Comparison of ENCODE assay signal across 8 cellular contexts in genomic region chr16:83952940-83953795, GRCh38. TPM values are rescaled to one million over a fixed set of nuclear protein-coding genes. Genes with fewer than 3 reads are reported as not detected.
DNase-seq lines count a peak whose midpoint lies in the region; ATAC-seq and TF ChIP-seq lines count a peak whose summit lies in the region.

Gene OSGIN1 (plus strand): TSS chr16:83953240. CDS start chr16:83957672, 4,432 bp downstream.

- peaks cover 28% of the 10 kb centered on the region for H3K27me3 Mint-ChIP-seq in activated naive CD4-positive, alpha-beta T cell treated with anti-CD3 and anti-CD28 coated beads for 36 hours (ENCODE audit: low read depth)

- H3K27me3 ChIP-seq in KMS-11 (ENCODE audit: insufficient read depth, low read depth) (no peaks in the 10 kb centered on the region), gastroesophageal sphincter (no peaks in the 10 kb centered on the region), testis (no peaks in the 10 kb centered on the region)

- H3K4me1 ChIP-seq in KMS-11 (ENCODE audit: low read depth, poor library complexity, severe bottlenecking), result peaks cover 16% of the 10 kb centered on the region
- peaks cover 0 to 50% (median 14%) of the 10 kb centered on the region in 3 donors for H3K4me1 ChIP-seq in gastroesophageal sphincter
- peaks cover 20% of the 10 kb centered on the region for H3K4me1 ChIP-seq in testis

- peaks cover 16% of the 10 kb centered on the region for H3K4me1 Mint-ChIP-seq in activated naive CD4-positive, alpha-beta T cell treated with anti-CD3 and anti-CD28 coated beads for 36 hours (ENCODE audit: low read depth)

- H2AFZ ChIP-seq in KMS-11 (ENCODE audit: low read depth), result peak within 1 kb of the TSS; percentile 93

- CTCF ChIA-PET in activated naive CD4-positive, alpha-beta T cell treated with anti-CD3 and anti-CD28 coated beads for 36 hours (lab: Charles Lee), result interaction anchor here (0.9 to 7.6 kb wide), 6 partner anchors 24 to 203 kb away, joined by 3 to 90 read pairs (median 4); no protein-coding TSS in a partner anchor

- H3K27ac Mint-ChIP-seq in activated naive CD4-positive, alpha-beta T cell treated with anti-CD3 and anti-CD28 coated beads for 36 hours, result no peak within 1 kb of the TSS

- no peak within 1 kb of the TSS for H3K4me3 ChIP-seq in KMS-11 (IDR thresholded peaks at IDR 0.05; ENCODE audit: insufficient read depth, low read depth, low read length)
- peak within 1 kb of the TSS; percentile 56 to 71 for H3K4me3 ChIP-seq in gastroesophageal sphincter
- peak within 1 kb of the TSS; percentile 53 to 71 for H3K4me3 ChIP-seq in testis

- WGBS in gastroesophageal sphincter (ENCODE audit: low coverage in 1 of 2), 2 donors, result 1% methylated on average over 12 of the region's 30 CpGs; no CpG with 5 or more reads in 1 of the 2 donors
- 0% methylated on average over 7 to 30 of the region's 30 CpGs for WGBS in testis, 2 donors

- peak; percentile 85 for ATAC-seq in GM21723 (IDR thresholded peaks at IDR 0.05; ENCODE audit: unreplicated experiment)
- ATAC-seq in gastroesophageal sphincter, result peak; percentile 94

- H3K36me3 Mint-ChIP-seq in activated naive CD4-positive, alpha-beta T cell treated with anti-CD3 and anti-CD28 coated beads for 36 hours (ENCODE audit: low read depth), result no peaks in the 10 kb centered on the region

- H4K20me1 ChIP-seq in KMS-11 (ENCODE audit: insufficient read depth), result no peaks in the 10 kb centered on the region

- H3K9me3 Mint-ChIP-seq in activated naive CD4-positive, alpha-beta T cell treated with anti-CD3 and anti-CD28 coated beads for 36 hours, result no peaks in the 10 kb centered on the region

- peak; percentile 71 to 85 for TF ChIP-seq POLR2A in gastroesophageal sphincter (IDR thresholded peaks at IDR 0.05)
- TF ChIP-seq POLR2A in testis (IDR thresholded peaks at IDR 0.05), result peak; percentile 39

- peak within 1 kb of the TSS; percentile 75; the same call in 1 of the 2 replicates for H3K9ac ChIP-seq in KMS-11

- peak; percentile 77 for DNase-seq in DMS53 treated with DMSO at 0.1 percent for 48 hours (lab: John Stamatoyannopoulos, UW; ENCODE audit: unreplicated experiment)
- peak; percentile 84 for DNase-seq in SHP77 treated with DMSO at 0.1 percent for 48 hours (lab: John Stamatoyannopoulos, UW)
- peak; percentile 95 for DNase-seq in activated naive CD4-positive, alpha-beta T cell treated with anti-CD3 and anti-CD28 coated beads for 36 hours
- DNase-seq in nucleus accumbens (lab: John Stamatoyannopoulos, UW), result peak in 55 of 56 donors; percentile 14 to 96 (median 72)
- DNase-seq in testis, result peak; percentile 97

- intact Hi-C loops in activated naive CD4-positive, alpha-beta T cell treated with anti-CD3 and anti-CD28 coated beads for 36 hours (cut with micrococcal nuclease), result loop anchor here (1.0 to 10.0 kb wide), 4 partner anchors 27 to 782 kb away; partner anchors contain the start of gene MLYCD
- intact Hi-C loops in testis (cut with DNase I; ENCODE audit: low total_unique reads), result no loop called here

- TF ChIP-seq CTCF in KMS-11 (conservative IDR thresholded peaks at IDR 0.05; ENCODE audit: low read depth, low read length), result no peak
- TF ChIP-seq CTCF in gastroesophageal sphincter (IDR thresholded peaks at IDR 0.05), result peak in 1 of 4 experiments; percentile 8
- peak in 1 of 3 experiments; percentile 15 for TF ChIP-seq CTCF in testis (IDR thresholded peaks at IDR 0.05)

- peak within 1 kb of the TSS; percentile 62 for H3K4me3 Mint-ChIP-seq in activated naive CD4-positive, alpha-beta T cell treated with anti-CD3 and anti-CD28 coated beads for 36 hours

- H3K79me2 ChIP-seq in KMS-11 (ENCODE audit: insufficient read depth, low read depth), result no peaks in the 10 kb centered on the region

- H3K9me3 ChIP-seq in gastroesophageal sphincter (no peaks in the 10 kb centered on the region), testis (no peaks in the 10 kb centered on the region)

- peak within 1 kb of the TSS; percentile 51; the same call in 1 of the 2 replicates for H3K27ac ChIP-seq in KMS-11
- peak within 1 kb of the TSS; percentile 87 to 97 (median 95) for H3K27ac ChIP-seq in gastroesophageal sphincter
- peak within 1 kb of the TSS; percentile 84 to 89 for H3K27ac ChIP-seq in testis

- no peaks in the 10 kb centered on the region for H3K36me3 ChIP-seq in KMS-11 (ENCODE audit: insufficient read depth)
- peaks cover 0 to 18% of the 10 kb centered on the region in 2 donors for H3K36me3 ChIP-seq in gastroesophageal sphincter
- no peaks in the 10 kb centered on the region for H3K36me3 ChIP-seq in testis (ENCODE audit: low read depth, missing control alignments)

- peak within 1 kb of the TSS; percentile 89 for H3K4me2 ChIP-seq in KMS-11

- no peak for TF ChIP-seq EP300 in gastroesophageal sphincter (IDR thresholded peaks at IDR 0.05)

RNA-seq across cellular contexts. Expression of gene OSGIN1, which starts in this region (rescaled TPM):
- total RNA-seq in activated naive CD4-positive, alpha-beta T cell treated with anti-CD3 and anti-CD28 coated beads for 36 hours, result under 1 TPM; 0.47 to 0.86 TPM
- 10 to 100 TPM in 2 of 4 donors, 1 to 10 TPM in 2; 7.9 to 12.5 (median 9.4) TPM for total RNA-seq in gastroesophageal sphincter
- 10 to 100 TPM; 12.3 to 13.5 TPM for total RNA-seq in testis
- 18.5 TPM for polyA plus RNA-seq in testis (ENCODE audit: insufficient read depth, low read depth, low replicate concordance)

Comparison
In these comparisons a context has a peak if more than half of its experiments do, and no peak if none do; other contexts are left out.
1. RNA of gene OSGIN1 (total RNA-seq): 12.3 to 13.5 TPM in testis and 7.9 to 12.5 TPM in gastroesophageal sphincter; 0.47 to 0.86 TPM in activated naive CD4-positive, alpha-beta T cell treated with anti-CD3 and anti-CD28 coated beads for 36 hours; every median in the first group is over 4 times any median in the second.
2. Peak in DNase-seq in activated naive CD4-positive, alpha-beta T cell treated with anti-CD3 and anti-CD28 coated beads for 36 hours; RNA of the gene not detected or under 1 TPM.
3. Peak in every context shown above with its lines, with median percentiles within 50 percentile points of each other: DNase-seq and H3K27ac ChIP-seq.